Comparison of ENCODE assay signal across 9 cellular contexts in the genomic region with DNA sequence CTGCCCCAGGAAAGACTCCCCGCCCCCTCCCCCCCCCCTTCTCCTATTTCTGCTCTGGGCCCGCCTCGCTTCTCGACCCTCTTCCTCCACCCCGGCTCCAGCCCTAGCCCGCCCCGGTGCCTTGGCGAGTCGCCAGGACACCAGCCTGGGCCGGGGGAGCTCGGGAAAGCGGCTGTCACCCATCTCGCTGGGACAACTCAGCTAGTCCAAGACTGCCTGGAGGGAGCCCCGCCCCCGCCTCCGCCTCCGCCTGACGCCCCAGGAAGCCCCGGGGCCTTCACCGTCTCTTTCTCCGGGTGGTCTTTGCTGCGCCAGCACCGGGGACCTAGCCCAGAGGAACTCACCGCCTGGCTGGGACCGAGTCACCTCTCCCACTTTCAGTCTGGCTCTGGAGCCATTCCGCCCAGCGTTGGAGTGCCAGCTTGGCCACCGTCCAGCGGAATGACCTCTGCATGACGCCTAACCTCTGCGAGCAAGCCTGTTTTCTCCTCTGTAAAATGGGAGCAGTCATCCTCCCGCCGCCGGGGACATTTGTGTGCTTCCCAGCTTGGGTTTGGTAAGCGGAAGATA. TPM values are rescaled to one million over a fixed set of nuclear protein-coding genes. Genes with fewer than 3 reads are reported as not detected.
DNase-seq lines count a peak whose midpoint lies in the region; ATAC-seq and TF ChIP-seq lines count a peak whose summit lies in the region.
"Had no signal": no experiment of that assay in that cellular context is flagged by ENCODE, and none has a peak within 500 bp of the region (broad histone marks: within the 10 kb centered on the region; RNA-seq: fewer than 3 reads in every experiment).

No MANE protein-coding gene starts in this region.

- no peaks in the 10 kb centered on the region for H3K36me3 Mint-ChIP-seq in activated naive CD8-positive, alpha-beta T cell

- DNase-seq in AG04450 (ENCODE audit: low read depth, low spot score) (no peak), hepatic stellate cell (ENCODE audit: low spot score) (peak; percentile 47), sciatic nerve (ENCODE audit: low spot score) (peak; percentile 89), NCI-H1092 treated with DMSO at 0.1 percent for 48 hours (lab: John Stamatoyannopoulos, UW) (no peak), DMS79 (lab: John Stamatoyannopoulos, UW) (no peak), OCI-M1 (lab: John Stamatoyannopoulos, UW) (no peak)

- peak overlapping the region; percentile 90 for H3K27ac ChIP-seq in AG04450 (ENCODE audit: low read depth, low read length)

- intact Hi-C loops in sciatic nerve (cut with DNase I), result no loop called here

- H3K27ac Mint-ChIP-seq in activated naive CD8-positive, alpha-beta T cell, result no peak overlapping the region

- peak; percentile 11 for ATAC-seq in sciatic nerve

- CTCF ChIA-PET in AG04450 (lab: Charles Lee), result interaction anchor here (0.6 kb wide), 1 partner anchor 74 kb away, joined by 3 read pairs; no protein-coding TSS in a partner anchor

- H3K4me3 Mint-ChIP-seq in activated naive CD8-positive, alpha-beta T cell, result peak overlapping the region; percentile 78

- H3K27me3 Mint-ChIP-seq in activated naive CD8-positive, alpha-beta T cell, result peaks cover 2% of the 10 kb centered on the region

- no peak for TF ChIP-seq EP300 in Ishikawa (IDR thresholded peaks at IDR 0.05; ENCODE audit: borderline replicate concordance)

- TF ChIP-seq RAD21 in Ishikawa (IDR thresholded peaks at IDR 0.05; ENCODE audit: low read depth), result no peak

- no peaks in the 10 kb centered on the region for H3K9me3 ChIP-seq in AG04450 (ENCODE audit: control insufficient read depth, insufficient read depth, low read length)

- POLR2A ChIA-PET in AG04450 (lab: Yijun Ruan, JAX), result interaction anchor here (0.6 to 3.4 kb wide), 9 partner anchors 8 to 56 kb away, joined by 3 to 25 read pairs (median 4); no protein-coding TSS in a partner anchor

- no peaks in the 10 kb centered on the region for H3K9me3 Mint-ChIP-seq in activated naive CD8-positive, alpha-beta T cell (ENCODE audit: low read depth)

- H3K4me3 ChIP-seq in AG04450 (ENCODE audit: low read depth, low read length), result peak overlapping the region; percentile 61
- H3K4me3 ChIP-seq: GM12878 had no signal

- no peak for TF ChIP-seq CTCF in AG04450 (IDR thresholded peaks at IDR 0.05; ENCODE audit: low read depth, low read length)

- peaks cover 26% of the 10 kb centered on the region for H3K4me1 Mint-ChIP-seq in activated naive CD8-positive, alpha-beta T cell (ENCODE audit: low read depth)

- H3K27me3 ChIP-seq in AG04450 (ENCODE audit: control insufficient read depth, insufficient read depth, low read length), result no peaks in the 10 kb centered on the region

TF ChIP-seq in Ishikawa, 13 proteins besides CTCF, POLR2A, EP300 and RAD21:
- TF ChIP-seq TCF12 (IDR thresholded peaks at IDR 0.05; ENCODE audit: low read depth) (peak; percentile 25; the same call in 1 of the 2 replicates), CEBPB (IDR thresholded peaks at IDR 0.05) (no peak), YY1 (IDR thresholded peaks at IDR 0.05; ENCODE audit: low read depth) (0 out of 2 replicates have a peak, but pooled peaks have one; percentile 49), TEAD4 (IDR thresholded peaks at IDR 0.05) (peak; percentile 29; the same call in 1 of the 2 replicates), ZBTB7A (IDR thresholded peaks at IDR 0.05; ENCODE audit: low read depth) (peak; percentile 42), EGR1 (IDR thresholded peaks at IDR 0.05) (peak; percentile 47), NFIC (IDR thresholded peaks at IDR 0.05) (peak; percentile 93)
- TF ChIP-seq, protein P1, sequence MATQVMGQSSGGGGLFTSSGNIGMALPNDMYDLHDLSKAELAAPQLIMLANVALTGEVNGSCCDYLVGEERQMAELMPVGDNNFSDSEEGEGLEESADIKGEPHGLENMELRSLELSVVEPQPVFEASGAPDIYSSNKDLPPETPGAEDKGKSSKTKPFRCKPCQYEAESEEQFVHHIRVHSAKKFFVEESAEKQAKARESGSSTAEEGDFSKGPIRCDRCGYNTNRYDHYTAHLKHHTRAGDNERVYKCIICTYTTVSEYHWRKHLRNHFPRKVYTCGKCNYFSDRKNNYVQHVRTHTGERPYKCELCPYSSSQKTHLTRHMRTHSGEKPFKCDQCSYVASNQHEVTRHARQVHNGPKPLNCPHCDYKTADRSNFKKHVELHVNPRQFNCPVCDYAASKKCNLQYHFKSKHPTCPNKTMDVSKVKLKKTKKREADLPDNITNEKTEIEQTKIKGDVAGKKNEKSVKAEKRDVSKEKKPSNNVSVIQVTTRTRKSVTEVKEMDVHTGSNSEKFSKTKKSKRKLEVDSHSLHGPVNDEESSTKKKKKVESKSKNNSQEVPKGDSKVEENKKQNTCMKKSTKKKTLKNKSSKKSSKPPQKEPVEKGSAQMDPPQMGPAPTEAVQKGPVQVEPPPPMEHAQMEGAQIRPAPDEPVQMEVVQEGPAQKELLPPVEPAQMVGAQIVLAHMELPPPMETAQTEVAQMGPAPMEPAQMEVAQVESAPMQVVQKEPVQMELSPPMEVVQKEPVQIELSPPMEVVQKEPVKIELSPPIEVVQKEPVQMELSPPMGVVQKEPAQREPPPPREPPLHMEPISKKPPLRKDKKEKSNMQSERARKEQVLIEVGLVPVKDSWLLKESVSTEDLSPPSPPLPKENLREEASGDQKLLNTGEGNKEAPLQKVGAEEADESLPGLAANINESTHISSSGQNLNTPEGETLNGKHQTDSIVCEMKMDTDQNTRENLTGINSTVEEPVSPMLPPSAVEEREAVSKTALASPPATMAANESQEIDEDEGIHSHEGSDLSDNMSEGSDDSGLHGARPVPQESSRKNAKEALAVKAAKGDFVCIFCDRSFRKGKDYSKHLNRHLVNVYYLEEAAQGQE (IDR thresholded peaks at IDR 0.05; ENCODE audit: low read depth), result no peak
- TF ChIP-seq, protein P2, sequence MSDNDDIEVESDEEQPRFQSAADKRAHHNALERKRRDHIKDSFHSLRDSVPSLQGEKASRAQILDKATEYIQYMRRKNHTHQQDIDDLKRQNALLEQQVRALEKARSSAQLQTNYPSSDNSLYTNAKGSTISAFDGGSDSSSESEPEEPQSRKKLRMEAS (IDR thresholded peaks at IDR 0.05), result peak; percentile 51; the same call in 1 of the 2 replicates

RNA-seq across cellular contexts. Expression of a gene that starts 1.1 kb away (rescaled TPM):
- polyA plus RNA-seq in AG04450 (2011; rRNA removed), result 37.4 and 46.0 TPM in 2 replicates
- polyA minus RNA-seq in AG04450 (2011; rRNA and poly(A)+ RNA removed), result 53.8 and 66.8 TPM in 2 replicates
- total RNA-seq in sciatic nerve, result 150 TPM

Comparison
In these comparisons a context has a peak if more than half of its experiments do, and no peak if none do; other contexts are left out.
1. DNase-seq: peak in hepatic stellate cell (single experiment) and sciatic nerve (single experiment); none in AG04450 (single experiment), NCI-H1092 treated with DMSO at 0.1 percent for 48 hours (single experiment), DMS79 (single experiment) and OCI-M1 (single experiment).